ENCODE assay signal across 21 cellular contexts in the genomic region with DNA sequence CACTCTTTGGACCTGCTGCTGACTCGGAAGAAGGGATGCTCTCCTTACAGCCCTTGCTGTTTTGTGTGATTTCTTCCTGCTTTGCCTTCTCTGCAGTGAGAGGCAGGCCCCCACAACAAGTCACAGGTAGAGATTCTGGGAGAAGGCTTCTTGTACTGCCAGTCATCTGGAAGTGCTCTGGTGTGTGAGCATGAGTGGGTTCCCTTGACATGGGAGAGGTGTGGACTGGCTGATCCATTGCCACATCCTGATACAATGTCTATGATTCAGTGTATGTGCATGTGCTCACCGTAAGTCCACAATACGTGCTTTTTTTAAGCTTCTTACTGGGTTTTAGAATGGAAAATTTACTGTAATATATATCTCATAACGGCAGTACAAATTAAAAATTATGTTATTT. TPM values are rescaled to one million over a fixed set of nuclear protein-coding genes. Genes with fewer than 3 reads are reported as not detected.
DNase-seq lines count a peak whose midpoint lies in the region; ATAC-seq and TF ChIP-seq lines count a peak whose summit lies in the region.
"Had no signal": no experiment of that assay in that cellular context is flagged by ENCODE, and none has a peak within 500 bp of the region (broad histone marks: within the 10 kb centered on the region; RNA-seq: fewer than 3 reads in every experiment).

No MANE protein-coding gene starts in this region.

- H3K36me3 ChIP-seq in Karpas-422 (ENCODE audit: insufficient read depth, low read length) = no peaks in the 10 kb centered on the region
- H3K36me3 ChIP-seq in brain microvascular endothelial cell (replicated peaks) = no peaks in the 10 kb centered on the region
- H3K36me3 ChIP-seq: BE2C had no signal

- no peaks in the 10 kb centered on the region for H3K9me3 Mint-ChIP-seq in mesothelial cell of epicardium
- no peaks in the 10 kb centered on the region for H3K9me3 Mint-ChIP-seq in stimulated activated memory B cell treated with anti-CD40 and anti-IgM and Interleukin-4, amounts not matched to agents 10 μg/mL and 1 μg/mL and 100 μg/mL, for 72 hours
- H3K9me3 Mint-ChIP-seq: CD8-positive, alpha-beta T cell had no signal

- no peak overlapping the region for H3K27ac ChIP-seq in Karpas-422 (ENCODE audit: low read length)
- H3K27ac ChIP-seq in brain microvascular endothelial cell = no peak overlapping the region
- H3K27ac ChIP-seq: PC-9, SK-N-MC had no signal

- in situ Hi-C loops in brain microvascular endothelial cell (cut with HindIII; ENCODE audit: low pct_ligation_motif_present, low sequenced_read_pairs) = no loop called here

- DNase-seq in Karpas-422 = peak; percentile 6
- DNase-seq in brain microvascular endothelial cell = peak; percentile 68
- DNase-seq in glomerular visceral epithelial cell (ENCODE audit: extremely low spot score) = peak; percentile 5
- DNase-seq in mesothelial cell of epicardium (ENCODE audit: low spot score in 2 of 2, unreplicated experiment in 2 of 2) = no peak
- DNase-seq in effector CD8-positive, alpha-beta T cell (lab: John Stamatoyannopoulos, UW) = no peak
- DNase-seq in activated CD4-positive, alpha-beta T cell treated with anti-CD3 and anti-CD28 coated beads for 4 hours = no peak
- DNase-seq: BE2C; CD8-positive, alpha-beta T cell; DMS79 treated with DMSO at 0.1 percent for 48 hours; GF-D8; H7; MV-4-11; NCI-H1436; NCI-H2081; NCI-H2227 treated with DMSO at 0.1 percent for 48 hours; NCI-H69; PC-9 had no signal

- H3K27me3 ChIP-seq in Karpas-422 (ENCODE audit: low read length) = no peaks in the 10 kb centered on the region
- no peaks in the 10 kb centered on the region for H3K27me3 ChIP-seq in brain microvascular endothelial cell (replicated peaks)
- H3K27me3 ChIP-seq: BE2C had no signal

- H3K4me3 ChIP-seq in Karpas-422 (ENCODE audit: low read length) (no peak overlapping the region), brain microvascular endothelial cell (ENCODE audit: low read depth, low read length) (no peak overlapping the region)
- H3K4me3 ChIP-seq: PC-9, SK-N-MC had no signal

- H3K79me2 ChIP-seq in Karpas-422 (ENCODE audit: low read length) = no peaks in the 10 kb centered on the region

- H3K4me2 ChIP-seq in Karpas-422 (ENCODE audit: low read depth, low read length, poor library complexity, severe bottlenecking) = no peak overlapping the region
- H3K4me2 ChIP-seq: PC-9 had no signal

- H3K9me2 ChIP-seq in Karpas-422 (replicated peaks; ENCODE audit: insufficient read depth, low read length) = no peaks in the 10 kb centered on the region

- no peak overlapping the region for H3K27ac Mint-ChIP-seq in mesothelial cell of epicardium
- H3K27ac Mint-ChIP-seq in stimulated activated memory B cell treated with anti-CD40 and anti-IgM and Interleukin-4, amounts not matched to agents 10 μg/mL and 1 μg/mL and 100 μg/mL, for 72 hours = no peak overlapping the region
- H3K27ac Mint-ChIP-seq: CD8-positive, alpha-beta T cell had no signal

- H3K4me1 ChIP-seq in Karpas-422 (ENCODE audit: low read length) = no peaks in the 10 kb centered on the region
- H3K4me1 ChIP-seq: BE2C had no signal

- no peaks in the 10 kb centered on the region for H3K9me3 ChIP-seq in Karpas-422 (ENCODE audit: low read length)
- H3K9me3 ChIP-seq: BE2C had no signal

- TF ChIP-seq CTCF in brain microvascular endothelial cell (IDR thresholded peaks at IDR 0.05; ENCODE audit: low read depth, low read length, missing control alignments) = no peak
- TF ChIP-seq CTCF in mesothelial cell of epicardium (IDR thresholded peaks at IDR 0.05; ENCODE audit: unreplicated experiment) = no peak

- no peak overlapping the region for H3K9ac ChIP-seq in Karpas-422 (ENCODE audit: low read length)

- no peak for ATAC-seq in stimulated activated memory B cell treated with anti-CD40 and anti-IgM and Interleukin-4, amounts not matched to agents 10 μg/mL and 1 μg/mL and 100 μg/mL, for 72 hours
- ATAC-seq: CD8-positive, alpha-beta T cell; Right ventricle myocardium inferior had no signal

- no peaks in the 10 kb centered on the region for H3K27me3 Mint-ChIP-seq in mesothelial cell of epicardium (ENCODE audit: low read depth)
- no peaks in the 10 kb centered on the region for H3K27me3 Mint-ChIP-seq in stimulated activated memory B cell treated with anti-CD40 and anti-IgM and Interleukin-4, amounts not matched to agents 10 μg/mL and 1 μg/mL and 100 μg/mL, for 72 hours

- H2AFZ ChIP-seq in Karpas-422 (ENCODE audit: low read length) = no peak overlapping the region
- H2AFZ ChIP-seq: PC-9 had no signal

- peaks cover 7% of the 10 kb centered on the region for H3K4me1 Mint-ChIP-seq in mesothelial cell of epicardium
- no peaks in the 10 kb centered on the region for H3K4me1 Mint-ChIP-seq in stimulated activated memory B cell treated with anti-CD40 and anti-IgM and Interleukin-4, amounts not matched to agents 10 μg/mL and 1 μg/mL and 100 μg/mL, for 72 hours

- no peak overlapping the region for H3K4me3 Mint-ChIP-seq in mesothelial cell of epicardium
- H3K4me3 Mint-ChIP-seq in stimulated activated memory B cell treated with anti-CD40 and anti-IgM and Interleukin-4, amounts not matched to agents 10 μg/mL and 1 μg/mL and 100 μg/mL, for 72 hours = no peak overlapping the region
- H3K4me3 Mint-ChIP-seq: CD8-positive, alpha-beta T cell had no signal

- H3K36me3 Mint-ChIP-seq in mesothelial cell of epicardium = no peaks in the 10 kb centered on the region
- H3K36me3 Mint-ChIP-seq in stimulated activated memory B cell treated with anti-CD40 and anti-IgM and Interleukin-4, amounts not matched to agents 10 μg/mL and 1 μg/mL and 100 μg/mL, for 72 hours = no peaks in the 10 kb centered on the region
- H3K36me3 Mint-ChIP-seq: CD8-positive, alpha-beta T cell had no signal

- H4K20me1 ChIP-seq in Karpas-422 (ENCODE audit: insufficient read depth, low read depth, low read length) = no peaks in the 10 kb centered on the region

RNA-seq across cellular contexts. Expression of gene PLA2G4A, which starts 46.0 kb away (rescaled TPM):
- not detected in 2 replicates for total RNA-seq in Karpas-422 (2014; rRNA removed; shearing (Covaris generic); ENCODE audit: low replicate concordance)
- 10.1 to 12.5 TPM (median 11.8 TPM) in 3 replicates for total RNA-seq in mesothelial cell of epicardium
- total RNA-seq: CD8-positive, alpha-beta T cell; LHCN-M2 had no signal

Comparison
In these comparisons a context has a peak if more than half of its experiments do, and no peak if none do; other contexts are left out.
1. DNase-seq: peak in Karpas-422 (single experiment), brain microvascular endothelial cell (single experiment) and glomerular visceral epithelial cell (single experiment); none in mesothelial cell of epicardium (0 of 2), effector CD8-positive, alpha-beta T cell (single experiment) and activated CD4-positive, alpha-beta T cell treated with anti-CD3 and anti-CD28 coated beads for 4 hours (0 of 2).
2. RNA of gene PLA2G4A, which starts 46.0 kb away (total RNA-seq): 10.1 to 12.5 TPM in mesothelial cell of epicardium; not detected in Karpas-422; every median in the first group is over 10 times any median in the second.